ENCODE assay signal across 25 cellular contexts in genomic region chr4:74121643-74122579, GRCh38. TPM values are rescaled to one million over a fixed set of nuclear protein-coding genes. Genes with fewer than 3 reads are reported as not detected.
"Had no signal": no experiment of that assay in that cellular context is flagged by ENCODE, and none has a peak within 500 bp of the region (broad histone marks: within the 10 kb centered on the region; RNA-seq: fewer than 3 reads in every experiment).

No MANE protein-coding gene starts in this region.

- H3K9me3 ChIP-seq: breast epithelium, Peyer's patch, SJSA1 had no signal

- ATAC-seq: activated CD8-positive, alpha-beta memory T cell treated with anti-CD3 and anti-CD28 coated beads, Interleukin-2, amount 10 ng/mL, durations not matched to agents 7 days and 5 days; SK-N-SH treated with all-trans-retinoic acid at 6 μM for 48 hours had no signal

- H3K27me3 ChIP-seq: breast epithelium, Peyer's patch, SJSA1 had no signal

- H3K36me3 ChIP-seq: breast epithelium, Peyer's patch, SJSA1 had no signal

- DNase-seq: activated B cell treated with CpG ODN at 0.5 μM for 24 hours; activated CD4-positive, alpha-beta T cell treated with anti-CD3 and anti-CD28 coated beads for 1 hour; activated CD4-positive, alpha-beta T cell treated with anti-CD3 and anti-CD28 coated beads, Interleukin-2, amount 10 ng/mL, durations not matched to agents 24 days and 14 days; activated CD4-positive, alpha-beta T cell treated with anti-CD3 and anti-CD28 coated beads, Interleukin-2, amount 50 U/mL, for 48 hours; activated CD8-positive, alpha-beta memory T cell treated with anti-CD3 and anti-CD28 coated beads, Interleukin-2, amount 10 ng/mL, durations not matched to agents 7 days and 5 days; activated effector memory CD4-positive, alpha-beta T cell treated with Interleukin-2 at 50 U/mL for 16 hours; activated naive CD4-positive, alpha-beta T cell; activated T-cell treated with anti-CD3 and anti-CD28 coated beads, Interleukin-2, amount 50 U/mL, for 24 hours; aorta; caudate nucleus; Karpas-422; NCI-H1105; NCI-H1436; NCI-H1694 treated with DMSO at 0.1 percent for 48 hours; NCI-H2029 treated with DMSO at 0.1 percent for 48 hours; NCI-H510A treated with DMSO at 0.1 percent for 48 hours; NCI-H69; NK-92 treated with Interleukin-12 subunit alpha and Interleukin-12 subunit beta, amount 100 ng/mL, for 24 hours; OCI-M1; Peyer's patch; SHP77 had no signal

- H3K27ac ChIP-seq: breast epithelium, Peyer's patch, SJSA1 had no signal

- H3K4me3 ChIP-seq: breast epithelium, Peyer's patch, SJSA1 had no signal

RNA-seq across cellular contexts. Expression of gene CXCL2, which starts 22.9 kb away (rescaled TPM):
- total RNA-seq: activated CD4-positive, alpha-beta T cell treated with anti-CD3 and anti-CD28 coated beads, Interleukin-2, amount 10 ng/mL, durations not matched to agents 24 days and 14 days; activated CD8-positive, alpha-beta memory T cell treated with anti-CD3 and anti-CD28 coated beads, Interleukin-2, amount 10 ng/mL, durations not matched to agents 7 days and 5 days; activated T-helper 1 cell treated with anti-CD3 and anti-CD28 coated beads, Interleukin-12 subunit alpha, Interleukin-12 subunit beta, Interleukin-2, Interleukin-4 antibody, amounts not matched to agents 30 ng/mL and 10 ng/mL and 1 ng/mL, durations not matched to agents 14 hours and 24 hours and 36 hours had no signal
